Comparison of ENCODE assay signal across 1 cellular context in genomic region chr17:4892499-4893221, GRCh38.
TF ChIP-seq lines count a peak whose summit lies in the region.

No MANE protein-coding gene starts in this region.

TF ChIP-seq in GM23338, 12 proteins besides CTCF, POLR2A, EP300 and RAD21 (continued from another document):
- TF ChIP-seq ZNF462 (CRISPR knock-in tag; IDR thresholded peaks at IDR 0.05), result no peak
- TF ChIP-seq CREB1 (CRISPR knock-in tag; IDR thresholded peaks at IDR 0.05; ENCODE audit: low read depth), result no peak
- no peak for TF ChIP-seq NANOG (IDR thresholded peaks at IDR 0.05; ENCODE audit: borderline replicate concordance)
